Comparison of ENCODE assay signal across 22 cellular contexts in genomic region chr17:58498177-58498828, GRCh38. TPM values are rescaled to one million over a fixed set of nuclear protein-coding genes. Genes with fewer than 3 reads are reported as not detected.
"Had no signal": no experiment of that assay in that cellular context is flagged by ENCODE, and none has a peak within 500 bp of the region (broad histone marks: within the 10 kb centered on the region; RNA-seq: fewer than 3 reads in every experiment).

No MANE protein-coding gene starts in this region.

- H3K9me3 ChIP-seq: colonic mucosa, ovary, right atrium auricular region, sigmoid colon, tibial artery, upper lobe of left lung, uterus had no signal

- H3K27me3 ChIP-seq: colonic mucosa, hepatocyte, ovary, right atrium auricular region, sigmoid colon, tibial artery, upper lobe of left lung, uterus had no signal

- H3K4me3 Mint-ChIP-seq: natural killer cell; neural crest cell; stimulated activated naive CD8-positive, alpha-beta T cell treated with anti-CD3 and anti-CD28 coated beads, Interleukin-15, Interleukin-2, amounts not matched to agents 100 ng/mL and 50 ng/mL, for 24 hours had no signal

- H3K27me3 Mint-ChIP-seq: stimulated activated naive CD8-positive, alpha-beta T cell treated with anti-CD3 and anti-CD28 coated beads, Interleukin-15, Interleukin-2, amounts not matched to agents 100 ng/mL and 50 ng/mL, for 24 hours had no signal

- H3K27ac Mint-ChIP-seq: natural killer cell; stimulated activated naive CD8-positive, alpha-beta T cell treated with anti-CD3 and anti-CD28 coated beads, Interleukin-15, Interleukin-2, amounts not matched to agents 100 ng/mL and 50 ng/mL, for 24 hours had no signal

- H3K4me3 ChIP-seq: colonic mucosa, hepatocyte, ovary, right atrium auricular region, sigmoid colon, skin epidermis, tibial artery, upper lobe of left lung, uterus had no signal

- H3K36me3 ChIP-seq: ovary, uterus had no signal

- H3K9me3 Mint-ChIP-seq: natural killer cell; neural crest cell; stimulated activated naive CD8-positive, alpha-beta T cell treated with anti-CD3 and anti-CD28 coated beads, Interleukin-15, Interleukin-2, amounts not matched to agents 100 ng/mL and 50 ng/mL, for 24 hours had no signal

- FAIRE-seq: kidney had no signal

- H3K4me1 ChIP-seq: colonic mucosa, right atrium auricular region, sigmoid colon, tibial artery, upper lobe of left lung, uterus had no signal

- H2AFZ ChIP-seq: hepatocyte had no signal

- H3K4me1 Mint-ChIP-seq: neural crest cell had no signal

- ATAC-seq: left cardiac atrium, natural killer cell had no signal

- DNase-seq: colonic mucosa; effector CD4-positive, alpha-beta T cell; foreskin melanocyte; head of caudate nucleus; kidney; left cardiac atrium; mesendoderm; natural killer cell; nucleus accumbens; ovary; sigmoid colon; stimulated activated CD4-positive, alpha-beta T cell treated with anti-CD3 and anti-CD28 coated beads, Interleukin-12 subunit alpha, Interleukin-12 subunit beta, amount 100 ng/mL, for 4 hours; tibial artery; upper lobe of left lung; uterus had no signal

- H3K4me2 ChIP-seq: hepatocyte had no signal

- H3K27ac ChIP-seq: colonic mucosa, hepatocyte, ovary, right atrium auricular region, sigmoid colon, skin epidermis, tibial artery, upper lobe of left lung, uterus had no signal

- H3K79me2 ChIP-seq: hepatocyte had no signal

RNA-seq across cellular contexts. Expression of gene HSF5, which starts 10.1 kb away (rescaled TPM):
- total RNA-seq: dermis microvascular lymphatic vessel endothelial cell, ovary had no signal
- polyA plus RNA-seq: hepatocyte, liver had no signal
